In the genomic region with DNA sequence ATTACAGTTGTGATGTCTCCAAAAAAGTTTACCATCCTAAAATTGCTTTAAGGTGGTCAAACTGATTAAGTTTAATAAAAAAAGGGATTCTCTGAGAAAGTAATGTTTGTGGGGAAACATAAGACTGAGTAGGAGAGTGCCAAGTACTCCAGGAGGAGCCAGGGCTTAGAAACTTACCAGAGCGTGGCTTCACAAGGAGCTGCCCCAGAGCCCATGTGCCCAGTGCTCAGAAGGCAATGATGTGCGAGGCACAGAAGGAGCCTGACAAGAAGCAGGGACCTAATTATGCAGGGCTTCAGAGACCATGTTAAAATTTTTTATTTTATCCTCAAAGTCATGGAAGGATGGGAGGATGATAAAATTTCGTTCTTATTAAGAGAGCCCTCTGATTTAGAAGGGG, we compare ENCODE assay signal across 9 cellular contexts.
"Had no signal": no experiment of that assay in that cellular context is flagged by ENCODE, and none has a peak within 500 bp of the region (broad histone marks: within the 10 kb centered on the region; RNA-seq: fewer than 3 reads in every experiment).

No MANE protein-coding gene starts in this region.

- H2AFZ ChIP-seq: GM23248 had no signal

- DNase-seq: GM23248, GOT3, H7, HFFc6, KBM-7 had no signal

- H3K36me3 ChIP-seq: HAP-1 had no signal

- H3K4me1 ChIP-seq: HAP-1 had no signal

- H3K9ac ChIP-seq: GM23248 had no signal

- H3K4me3 ChIP-seq: GM23248, HAP-1 had no signal

- ATAC-seq: HCT116, HepG2 had no signal

- H3K9me3 ChIP-seq: HAP-1 had no signal

- H3K27ac ChIP-seq: GM23248, HL-60 had no signal
